In the genomic region with DNA sequence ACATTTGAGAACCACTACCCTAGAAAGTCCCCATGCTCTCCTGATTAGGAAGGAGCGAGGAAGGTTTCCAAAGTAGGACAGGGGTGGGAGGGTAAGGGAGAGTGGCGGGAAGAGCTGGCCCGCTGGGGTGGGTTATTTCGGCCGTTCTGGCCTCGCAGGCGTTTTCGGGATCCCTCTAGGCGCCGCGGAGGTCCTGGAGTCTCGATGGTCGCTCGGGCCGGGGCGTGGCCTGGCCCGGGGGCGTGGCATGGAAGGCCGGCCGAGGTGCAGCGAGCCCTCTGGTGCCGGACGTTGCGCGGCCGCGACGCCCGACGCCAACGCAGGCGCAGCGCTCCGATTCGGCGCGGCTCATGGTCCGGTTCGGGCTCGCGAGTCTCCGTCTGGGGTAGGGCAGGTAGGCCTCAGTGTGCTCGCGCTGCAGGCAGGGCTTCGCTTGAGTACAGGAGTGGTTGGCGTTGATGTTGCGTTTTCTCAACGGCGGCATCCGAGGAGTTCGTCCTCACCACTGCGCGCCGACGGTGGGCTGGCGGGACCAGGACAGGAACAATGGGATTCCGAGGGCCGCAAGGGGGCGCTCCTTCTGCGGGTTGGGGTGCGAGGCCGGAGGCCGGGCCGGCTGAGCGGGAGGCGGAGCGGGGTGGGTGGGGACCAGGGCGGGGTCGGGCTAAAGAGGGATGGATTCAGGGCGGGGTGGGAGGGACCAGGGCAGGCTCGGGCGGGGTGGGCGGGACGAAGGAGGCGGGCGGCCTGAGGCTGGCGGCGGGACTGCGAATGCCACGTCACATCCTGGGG, we compare ENCODE assay signal across 8 cellular contexts. TPM values are rescaled to one million over a fixed set of nuclear protein-coding genes. Genes with fewer than 3 reads are reported as not detected.
A peak's percentile ranks its signal among the peaks of the same experiment; 100 is the strongest.
DNase-seq lines count a peak whose midpoint lies in the region; ATAC-seq, FAIRE-seq and TF ChIP-seq lines count a peak whose summit lies in the region.

TSS of gene PGBD2 (plus strand) at position 287 of the 792 bp plus-strand sequence. CDS start 7,628 bp downstream, outside the sequence.

- H3K4me3 ChIP-seq in SK-N-MC (peak within 1 kb of the TSS; percentile 93), pancreas (peak within 1 kb of the TSS; percentile 47 to 74 (median 70)), tibial artery (peak within 1 kb of the TSS; percentile 56 to 79)

- peak within 1 kb of the TSS; percentile 95 for H3K27ac Mint-ChIP-seq in HFFc6
- peak within 1 kb of the TSS; percentile 66 to 98 for H3K27ac Mint-ChIP-seq in activated naive CD4-positive, alpha-beta T cell treated with anti-CD3 and anti-CD28 coated beads, Interleukin-2, amount 50 U/mL, for 72 hours

- H3K9me3 ChIP-seq in SK-N-MC (ENCODE audit: low read depth, low read length) (no peaks in the 10 kb centered on the region), pancreas (no peaks in the 10 kb centered on the region), tibial artery (no peaks in the 10 kb centered on the region)

- ATAC-seq in activated naive CD4-positive, alpha-beta T cell treated with anti-CD3 and anti-CD28 coated beads, Interleukin-2, amount 50 U/mL, for 72 hours, result peak; percentile 88 to 90
- ATAC-seq in Right ventricle myocardium inferior (peak; percentile 96), pancreas (peak; percentile 93 to 97 (median 95))

- no peaks in the 10 kb centered on the region for H3K36me3 ChIP-seq in SK-N-MC (ENCODE audit: insufficient read depth, low read length)
- no peaks in the 10 kb centered on the region for H3K36me3 ChIP-seq in pancreas
- H3K36me3 ChIP-seq in tibial artery, result no peaks in the 10 kb centered on the region

- H3K4me1 Mint-ChIP-seq in HFFc6 (ENCODE audit: low read depth), result peaks cover 28% of the 10 kb centered on the region

- peak; percentile 88 for TF ChIP-seq CTCF in GM10266 (IDR thresholded peaks at IDR 0.05; ENCODE audit: control insufficient read depth, insufficient read depth, low read depth, missing control alignments)
- peak; percentile 84 for TF ChIP-seq CTCF in HFFc6 (IDR thresholded peaks at IDR 0.05)
- TF ChIP-seq CTCF in pancreas (IDR thresholded peaks at IDR 0.05), result peak; percentile 29 to 52 (median 41)
- TF ChIP-seq CTCF in tibial artery (IDR thresholded peaks at IDR 0.05), result peak; percentile 31 to 57

- 1% methylated on average over 74 to 80 of the region's 80 CpGs for WGBS in pancreas, 2 donors

- DNase-seq in GM10266 (ENCODE audit: extremely low spot score) (peak; percentile 98), HFFc6 (peak; percentile 87), MV-4-11 (lab: John Stamatoyannopoulos, UW) (peak; percentile 87), SK-N-MC (ENCODE audit: low read depth, low spot score) (no peak), Right ventricle myocardium inferior (ENCODE audit: missing footprints) (peak; percentile 96), pancreas (peak; percentile 91 to 98 (median 96)), tibial artery (peak; percentile 93 to 94)
- peak; percentile 95 to 98 for DNase-seq in activated naive CD4-positive, alpha-beta T cell treated with anti-CD3 and anti-CD28 coated beads, Interleukin-2, amount 50 U/mL, for 72 hours (ENCODE audit: low spot score in 2 of 2)

- peak within 1 kb of the TSS; percentile 92 for H3K4me3 Mint-ChIP-seq in HFFc6

- peak within 1 kb of the TSS; percentile 85 for H3K27ac ChIP-seq in SK-N-MC
- H3K27ac ChIP-seq in pancreas, result peak within 1 kb of the TSS; percentile 88 to 96 (median 96)
- peak within 1 kb of the TSS; percentile 78 to 90 for H3K27ac ChIP-seq in tibial artery

- H3K9me3 Mint-ChIP-seq in HFFc6, result no peaks in the 10 kb centered on the region
- no peaks in the 10 kb centered on the region for H3K9me3 Mint-ChIP-seq in activated naive CD4-positive, alpha-beta T cell treated with anti-CD3 and anti-CD28 coated beads, Interleukin-2, amount 50 U/mL, for 72 hours

- peaks cover 1% of the 10 kb centered on the region for H3K27me3 Mint-ChIP-seq in HFFc6 (ENCODE audit: insufficient read depth)

- H3K27me3 ChIP-seq in pancreas, result peaks cover 0 to 5% (median 2%) of the 10 kb centered on the region in 4 donors
- no peaks in the 10 kb centered on the region for H3K27me3 ChIP-seq in tibial artery

- FAIRE-seq in pancreas (lab: Jason Lieb, UNC), result no peak

- H3K36me3 Mint-ChIP-seq in HFFc6 (ENCODE audit: low read depth), result no peaks in the 10 kb centered on the region
- no peaks in the 10 kb centered on the region for H3K36me3 Mint-ChIP-seq in activated naive CD4-positive, alpha-beta T cell treated with anti-CD3 and anti-CD28 coated beads, Interleukin-2, amount 50 U/mL, for 72 hours

- H3K9ac ChIP-seq in SK-N-MC (ENCODE audit: insufficient read length), result peak within 1 kb of the TSS; percentile 90

- H3K4me1 ChIP-seq in pancreas (peaks cover 6 to 10% (median 8%) of the 10 kb centered on the region in 3 donors), tibial artery (peaks cover 0 to 13% (median 5%) of the 10 kb centered on the region in 4 donors)

- intact Hi-C loops in Right ventricle myocardium inferior (cut with DNase I), result loop anchor here (1.0 to 2.0 kb wide), 4 partner anchors 32 to 80 kb away; partner anchors contain the start of genes ZNF672 and ZNF692
- intact Hi-C loops in pancreas (cut with DNase I), result no loop called here
- intact Hi-C loops in tibial artery (cut with DNase I; ENCODE audit: low total_unique reads), result no loop called here

RNA-seq across cellular contexts. Expression of gene PGBD2, which starts in this region (rescaled TPM):
- 1 to 10 TPM; 3.4 to 4.7 (median 3.6) TPM for total RNA-seq in HFFc6 (2021; fragmentation: NEBNext Ultra II Directional; extraction: Animal tissue kit (Norgen Biotek cat#: 25700))
- 1 to 10 TPM; 2.5 to 5.9 TPM for total RNA-seq in activated naive CD4-positive, alpha-beta T cell treated with anti-CD3 and anti-CD28 coated beads, Interleukin-2, amount 50 U/mL, for 72 hours
- total RNA-seq in Right ventricle myocardium inferior, result 2.9 TPM
- 1 to 10 TPM; 2.2 to 7.5 (median 4.0) TPM for total RNA-seq in pancreas
- polyA plus RNA-seq in pancreas, result 1 to 10 TPM; 5.8 to 6.9 TPM
